Comparison of ENCODE assay signal across 1 cellular context in the genomic region with DNA sequence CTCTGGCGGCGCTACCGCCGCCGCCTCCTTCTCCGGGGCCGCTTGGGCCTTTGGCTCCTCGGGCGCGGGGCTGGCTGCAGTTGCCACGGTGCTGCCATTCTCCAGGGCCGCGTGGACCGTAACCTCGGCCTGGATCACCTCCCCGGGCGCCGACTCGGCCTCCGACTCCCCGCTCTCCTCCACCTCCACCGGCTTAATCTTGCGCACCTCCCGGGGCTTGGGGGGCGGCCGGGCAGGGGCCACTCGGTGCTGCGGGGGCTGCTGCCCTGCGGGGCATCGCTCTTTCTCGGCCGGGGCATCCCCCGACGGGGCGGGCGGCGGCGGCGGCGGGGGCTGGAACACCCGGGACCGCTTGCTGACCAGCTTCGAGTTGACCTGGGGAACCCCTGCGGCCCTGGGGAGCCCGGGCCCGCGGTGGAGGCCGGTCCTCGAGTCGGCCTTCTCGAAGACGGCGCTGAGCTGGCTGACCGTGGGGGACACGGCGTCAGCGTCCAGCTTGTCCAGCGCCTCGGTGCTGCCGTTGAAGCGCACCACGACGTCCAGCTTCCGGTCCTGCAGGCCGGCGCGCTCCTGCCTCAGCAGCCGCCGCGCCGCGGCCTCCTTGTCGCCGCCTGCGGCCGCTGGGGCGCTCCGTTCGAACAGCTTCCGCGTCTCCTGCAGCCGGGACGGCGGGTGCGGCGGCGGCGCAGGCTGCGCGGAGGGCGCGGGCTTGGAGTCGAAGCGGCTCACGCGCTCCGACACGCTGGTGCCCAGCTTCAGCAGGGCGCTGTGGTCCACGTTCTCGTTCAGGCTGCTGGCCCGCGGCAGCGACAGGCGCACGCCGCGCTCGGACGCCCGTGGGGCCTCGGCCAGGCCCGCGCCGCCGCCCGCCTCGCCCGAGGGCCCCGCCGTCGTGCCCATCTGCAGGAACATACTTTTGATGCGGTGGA.
TF ChIP-seq lines count a peak whose summit lies in the region.

No MANE protein-coding gene starts in this region.

TF ChIP-seq in HepG2, 621 proteins besides CTCF, POLR2A, EP300 and RAD21 (continued from another document and continues in another):
- TF ChIP-seq ZFYVE20 (CRISPR knock-in tag; IDR thresholded peaks at IDR 0.05; ENCODE audit: borderline replicate concordance, low read depth) (peak; percentile 91; the same call in 1 of the 2 replicates), ZMYM3 (CRISPR knock-in tag; IDR thresholded peaks at IDR 0.05) (no peak), DR1 (CRISPR knock-in tag; IDR thresholded peaks at IDR 0.05) (no peak; the same call in 1 of the 2 replicates), CCAR2 (optimal IDR thresholded peaks at IDR 0.05; ENCODE audit: low read depth, low read length) (no peak), BRD4 (CRISPR knock-in tag; IDR thresholded peaks at IDR 0.05) (peak; percentile 78; the same call in 1 of the 2 replicates), ZNF761 (CRISPR knock-in tag; conservative IDR thresholded peaks at IDR 0.05) (0 out of 2 replicates have a peak, but pooled peaks have one; percentile 54), RARG (CRISPR knock-in tag; IDR thresholded peaks at IDR 0.05; ENCODE audit: low read depth) (no peak), MEIS1 (CRISPR knock-in tag; IDR thresholded peaks at IDR 0.05; ENCODE audit: borderline replicate concordance) (peak; percentile 59; the same call in 1 of the 2 replicates), ZFAT (CRISPR knock-in tag; conservative IDR thresholded peaks at IDR 0.05) (no peak; the same call in 1 of the 2 replicates), MTA3 (CRISPR knock-in tag; IDR thresholded peaks at IDR 0.05) (no peak), ZNF550 (CRISPR knock-in tag; IDR thresholded peaks at IDR 0.05; ENCODE audit: borderline replicate concordance) (no peak), ZSCAN21 (CRISPR knock-in tag; IDR thresholded peaks at IDR 0.05; ENCODE audit: borderline replicate concordance) (peak; percentile 83; the same call in 1 of the 2 replicates), ZSCAN25 (CRISPR knock-in tag; IDR thresholded peaks at IDR 0.05) (peak; percentile 57), IKZF1 (IDR thresholded peaks at IDR 0.05) (no peak), CCDC6 (CRISPR knock-in tag; IDR thresholded peaks at IDR 0.05) (peak; percentile 90; the same call in 1 of the 2 replicates), RARA (CRISPR knock-in tag; IDR thresholded peaks at IDR 0.05) (no peak), AKAP8 (CRISPR knock-in tag; IDR thresholded peaks at IDR 0.05) (no peak; the same call in 1 of the 2 replicates), ELF1 (CRISPR knock-in tag; IDR thresholded peaks at IDR 0.05) (no peak), ZNF556 (CRISPR knock-in tag; IDR thresholded peaks at IDR 0.05; ENCODE audit: borderline replicate concordance) (peak; percentile 39; the same call in 1 of the 2 replicates), ZNF552 (CRISPR knock-in tag; IDR thresholded peaks at IDR 0.05; ENCODE audit: borderline replicate concordance) (no peak), ZNF660 (CRISPR knock-in tag; IDR thresholded peaks at IDR 0.05; ENCODE audit: borderline replicate concordance, low read depth) (no peak), SRF (IDR thresholded peaks at IDR 0.05; ENCODE audit: low read depth, low read length) (no peak), ELF4 (CRISPR knock-in tag; IDR thresholded peaks at IDR 0.05; ENCODE audit: borderline replicate concordance) (no peak), ZNF7 (CRISPR knock-in tag; IDR thresholded peaks at IDR 0.05) (no peak), IRX3 (CRISPR knock-in tag; IDR thresholded peaks at IDR 0.05; ENCODE audit: borderline replicate concordance, low read depth) (peak; percentile 84), SP2 (CRISPR knock-in tag; IDR thresholded peaks at IDR 0.05) (no peak), KLF6 (CRISPR knock-in tag; IDR thresholded peaks at IDR 0.05) (peak; percentile 38; the same call in 1 of the 2 replicates), HDAC2 (CRISPR knock-in tag; IDR thresholded peaks at IDR 0.05) (no peak; the same call in 1 of the 2 replicates), ZNF468 (CRISPR knock-in tag; IDR thresholded peaks at IDR 0.05) (no peak), HMG20A (CRISPR knock-in tag; IDR thresholded peaks at IDR 0.05; ENCODE audit: borderline replicate concordance) (no peak), ZSCAN31 (CRISPR knock-in tag; IDR thresholded peaks at IDR 0.05; ENCODE audit: low read depth) (peak; percentile 77; the same call in 1 of the 2 replicates), ZNF256 (CRISPR knock-in tag; conservative IDR thresholded peaks at IDR 0.05) (no peak), TP53 (CRISPR knock-in tag; conservative IDR thresholded peaks at IDR 0.05) (no peak), KAT7 (CRISPR knock-in tag; IDR thresholded peaks at IDR 0.05; ENCODE audit: borderline replicate concordance) (peak; percentile 75; the same call in 1 of the 2 replicates), MAFF (IDR thresholded peaks at IDR 0.05; ENCODE audit: low read depth, low read length) (no peak), CBX1 (IDR thresholded peaks at IDR 0.05; ENCODE audit: low read depth) (no peak), MXI1 (IDR thresholded peaks at IDR 0.05; ENCODE audit: borderline replicate concordance, low read depth, low read length) (peak; percentile 44; the same call in 1 of the 3 replicates), ADNP (CRISPR knock-in tag; IDR thresholded peaks at IDR 0.05) (peak; percentile 23; the same call in 1 of the 2 replicates), NFE2 (CRISPR knock-in tag; IDR thresholded peaks at IDR 0.05) (no peak)
- TF ChIP-seq, protein P1, sequence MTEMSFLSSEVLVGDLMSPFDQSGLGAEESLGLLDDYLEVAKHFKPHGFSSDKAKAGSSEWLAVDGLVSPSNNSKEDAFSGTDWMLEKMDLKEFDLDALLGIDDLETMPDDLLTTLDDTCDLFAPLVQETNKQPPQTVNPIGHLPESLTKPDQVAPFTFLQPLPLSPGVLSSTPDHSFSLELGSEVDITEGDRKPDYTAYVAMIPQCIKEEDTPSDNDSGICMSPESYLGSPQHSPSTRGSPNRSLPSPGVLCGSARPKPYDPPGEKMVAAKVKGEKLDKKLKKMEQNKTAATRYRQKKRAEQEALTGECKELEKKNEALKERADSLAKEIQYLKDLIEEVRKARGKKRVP (CRISPR knock-in tag; IDR thresholded peaks at IDR 0.05) = peak in 1 of 2 experiments; percentile 42; a peak in 1 of 4 replicates
- TF ChIP-seq, protein P2, sequence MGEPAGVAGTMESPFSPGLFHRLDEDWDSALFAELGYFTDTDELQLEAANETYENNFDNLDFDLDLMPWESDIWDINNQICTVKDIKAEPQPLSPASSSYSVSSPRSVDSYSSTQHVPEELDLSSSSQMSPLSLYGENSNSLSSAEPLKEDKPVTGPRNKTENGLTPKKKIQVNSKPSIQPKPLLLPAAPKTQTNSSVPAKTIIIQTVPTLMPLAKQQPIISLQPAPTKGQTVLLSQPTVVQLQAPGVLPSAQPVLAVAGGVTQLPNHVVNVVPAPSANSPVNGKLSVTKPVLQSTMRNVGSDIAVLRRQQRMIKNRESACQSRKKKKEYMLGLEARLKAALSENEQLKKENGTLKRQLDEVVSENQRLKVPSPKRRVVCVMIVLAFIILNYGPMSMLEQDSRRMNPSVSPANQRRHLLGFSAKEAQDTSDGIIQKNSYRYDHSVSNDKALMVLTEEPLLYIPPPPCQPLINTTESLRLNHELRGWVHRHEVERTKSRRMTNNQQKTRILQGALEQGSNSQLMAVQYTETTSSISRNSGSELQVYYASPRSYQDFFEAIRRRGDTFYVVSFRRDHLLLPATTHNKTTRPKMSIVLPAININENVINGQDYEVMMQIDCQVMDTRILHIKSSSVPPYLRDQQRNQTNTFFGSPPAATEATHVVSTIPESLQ (CRISPR knock-in tag; conservative IDR thresholded peaks at IDR 0.05) = no peak
- TF ChIP-seq, protein P3, sequence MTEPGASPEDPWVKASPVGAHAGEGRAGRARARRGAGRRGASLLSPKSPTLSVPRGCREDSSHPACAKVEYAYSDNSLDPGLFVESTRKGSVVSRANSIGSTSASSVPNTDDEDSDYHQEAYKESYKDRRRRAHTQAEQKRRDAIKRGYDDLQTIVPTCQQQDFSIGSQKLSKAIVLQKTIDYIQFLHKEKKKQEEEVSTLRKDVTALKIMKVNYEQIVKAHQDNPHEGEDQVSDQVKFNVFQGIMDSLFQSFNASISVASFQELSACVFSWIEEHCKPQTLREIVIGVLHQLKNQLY (CRISPR knock-in tag; IDR thresholded peaks at IDR 0.05) = no peak
- TF ChIP-seq, protein P4, sequence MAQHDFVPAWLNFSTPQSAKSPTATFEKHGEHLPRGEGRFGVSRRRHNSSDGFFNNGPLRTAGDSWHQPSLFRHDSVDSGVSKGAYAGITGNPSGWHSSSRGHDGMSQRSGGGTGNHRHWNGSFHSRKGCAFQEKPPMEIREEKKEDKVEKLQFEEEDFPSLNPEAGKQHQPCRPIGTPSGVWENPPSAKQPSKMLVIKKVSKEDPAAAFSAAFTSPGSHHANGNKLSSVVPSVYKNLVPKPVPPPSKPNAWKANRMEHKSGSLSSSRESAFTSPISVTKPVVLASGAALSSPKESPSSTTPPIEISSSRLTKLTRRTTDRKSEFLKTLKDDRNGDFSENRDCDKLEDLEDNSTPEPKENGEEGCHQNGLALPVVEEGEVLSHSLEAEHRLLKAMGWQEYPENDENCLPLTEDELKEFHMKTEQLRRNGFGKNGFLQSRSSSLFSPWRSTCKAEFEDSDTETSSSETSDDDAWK (CRISPR knock-in tag; IDR thresholded peaks at IDR 0.05) = no peak
- TF ChIP-seq, protein P5, sequence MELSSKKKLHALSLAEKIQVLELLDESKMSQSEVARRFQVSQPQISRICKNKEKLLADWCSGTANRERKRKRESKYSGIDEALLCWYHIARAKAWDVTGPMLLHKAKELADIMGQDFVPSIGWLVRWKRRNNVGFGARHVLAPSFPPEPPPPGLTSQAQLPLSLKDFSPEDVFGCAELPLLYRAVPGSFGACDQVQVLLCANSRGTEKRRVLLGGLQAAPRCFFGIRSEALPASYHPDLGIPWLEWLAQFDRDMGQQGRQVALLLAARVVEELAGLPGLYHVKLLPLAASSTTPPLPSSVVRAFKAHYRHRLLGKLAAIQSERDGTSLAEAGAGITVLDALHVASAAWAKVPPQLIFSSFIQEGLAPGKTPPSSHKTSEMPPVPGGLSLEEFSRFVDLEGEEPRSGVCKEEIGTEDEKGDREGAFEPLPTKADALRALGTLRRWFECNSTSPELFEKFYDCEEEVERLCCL (CRISPR knock-in tag; IDR thresholded peaks at IDR 0.05; ENCODE audit: borderline replicate concordance) = no peak
- TF ChIP-seq, protein P6, sequence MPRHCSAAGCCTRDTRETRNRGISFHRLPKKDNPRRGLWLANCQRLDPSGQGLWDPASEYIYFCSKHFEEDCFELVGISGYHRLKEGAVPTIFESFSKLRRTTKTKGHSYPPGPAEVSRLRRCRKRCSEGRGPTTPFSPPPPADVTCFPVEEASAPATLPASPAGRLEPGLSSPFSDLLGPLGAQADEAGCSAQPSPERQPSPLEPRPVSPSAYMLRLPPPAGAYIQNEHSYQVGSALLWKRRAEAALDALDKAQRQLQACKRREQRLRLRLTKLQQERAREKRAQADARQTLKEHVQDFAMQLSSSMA (CRISPR knock-in tag; IDR thresholded peaks at IDR 0.05) = no peak
- TF ChIP-seq, protein P7, sequence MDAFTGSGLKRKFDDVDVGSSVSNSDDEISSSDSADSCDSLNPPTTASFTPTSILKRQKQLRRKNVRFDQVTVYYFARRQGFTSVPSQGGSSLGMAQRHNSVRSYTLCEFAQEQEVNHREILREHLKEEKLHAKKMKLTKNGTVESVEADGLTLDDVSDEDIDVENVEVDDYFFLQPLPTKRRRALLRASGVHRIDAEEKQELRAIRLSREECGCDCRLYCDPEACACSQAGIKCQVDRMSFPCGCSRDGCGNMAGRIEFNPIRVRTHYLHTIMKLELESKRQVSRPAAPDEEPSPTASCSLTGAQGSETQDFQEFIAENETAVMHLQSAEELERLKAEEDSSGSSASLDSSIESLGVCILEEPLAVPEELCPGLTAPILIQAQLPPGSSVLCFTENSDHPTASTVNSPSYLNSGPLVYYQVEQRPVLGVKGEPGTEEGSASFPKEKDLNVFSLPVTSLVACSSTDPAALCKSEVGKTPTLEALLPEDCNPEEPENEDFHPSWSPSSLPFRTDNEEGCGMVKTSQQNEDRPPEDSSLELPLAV (CRISPR knock-in tag; conservative IDR thresholded peaks at IDR 0.05; ENCODE audit: low read depth) = no peak
- TF ChIP-seq, protein P8, sequence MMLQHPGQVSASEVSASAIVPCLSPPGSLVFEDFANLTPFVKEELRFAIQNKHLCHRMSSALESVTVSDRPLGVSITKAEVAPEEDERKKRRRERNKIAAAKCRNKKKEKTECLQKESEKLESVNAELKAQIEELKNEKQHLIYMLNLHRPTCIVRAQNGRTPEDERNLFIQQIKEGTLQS (CRISPR knock-in tag; IDR thresholded peaks at IDR 0.05) = no peak
- TF ChIP-seq, protein P9, sequence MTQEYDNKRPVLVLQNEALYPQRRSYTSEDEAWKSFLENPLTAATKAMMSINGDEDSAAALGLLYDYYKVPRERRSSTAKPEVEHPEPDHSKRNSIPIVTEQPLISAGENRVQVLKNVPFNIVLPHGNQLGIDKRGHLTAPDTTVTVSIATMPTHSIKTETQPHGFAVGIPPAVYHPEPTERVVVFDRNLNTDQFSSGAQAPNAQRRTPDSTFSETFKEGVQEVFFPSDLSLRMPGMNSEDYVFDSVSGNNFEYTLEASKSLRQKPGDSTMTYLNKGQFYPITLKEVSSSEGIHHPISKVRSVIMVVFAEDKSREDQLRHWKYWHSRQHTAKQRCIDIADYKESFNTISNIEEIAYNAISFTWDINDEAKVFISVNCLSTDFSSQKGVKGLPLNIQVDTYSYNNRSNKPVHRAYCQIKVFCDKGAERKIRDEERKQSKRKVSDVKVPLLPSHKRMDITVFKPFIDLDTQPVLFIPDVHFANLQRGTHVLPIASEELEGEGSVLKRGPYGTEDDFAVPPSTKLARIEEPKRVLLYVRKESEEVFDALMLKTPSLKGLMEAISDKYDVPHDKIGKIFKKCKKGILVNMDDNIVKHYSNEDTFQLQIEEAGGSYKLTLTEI (CRISPR knock-in tag; conservative IDR thresholded peaks at IDR 0.05) = no peak
- TF ChIP-seq, protein P10, sequence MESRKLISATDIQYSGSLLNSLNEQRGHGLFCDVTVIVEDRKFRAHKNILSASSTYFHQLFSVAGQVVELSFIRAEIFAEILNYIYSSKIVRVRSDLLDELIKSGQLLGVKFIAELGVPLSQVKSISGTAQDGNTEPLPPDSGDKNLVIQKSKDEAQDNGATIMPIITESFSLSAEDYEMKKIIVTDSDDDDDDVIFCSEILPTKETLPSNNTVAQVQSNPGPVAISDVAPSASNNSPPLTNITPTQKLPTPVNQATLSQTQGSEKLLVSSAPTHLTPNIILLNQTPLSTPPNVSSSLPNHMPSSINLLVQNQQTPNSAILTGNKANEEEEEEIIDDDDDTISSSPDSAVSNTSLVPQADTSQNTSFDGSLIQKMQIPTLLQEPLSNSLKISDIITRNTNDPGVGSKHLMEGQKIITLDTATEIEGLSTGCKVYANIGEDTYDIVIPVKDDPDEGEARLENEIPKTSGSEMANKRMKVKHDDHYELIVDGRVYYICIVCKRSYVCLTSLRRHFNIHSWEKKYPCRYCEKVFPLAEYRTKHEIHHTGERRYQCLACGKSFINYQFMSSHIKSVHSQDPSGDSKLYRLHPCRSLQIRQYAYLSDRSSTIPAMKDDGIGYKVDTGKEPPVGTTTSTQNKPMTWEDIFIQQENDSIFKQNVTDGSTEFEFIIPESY (CRISPR knock-in tag; IDR thresholded peaks at IDR 0.05) = no peak
